3 cellular contexts compared by ENCODE assay signal in the genomic region with DNA sequence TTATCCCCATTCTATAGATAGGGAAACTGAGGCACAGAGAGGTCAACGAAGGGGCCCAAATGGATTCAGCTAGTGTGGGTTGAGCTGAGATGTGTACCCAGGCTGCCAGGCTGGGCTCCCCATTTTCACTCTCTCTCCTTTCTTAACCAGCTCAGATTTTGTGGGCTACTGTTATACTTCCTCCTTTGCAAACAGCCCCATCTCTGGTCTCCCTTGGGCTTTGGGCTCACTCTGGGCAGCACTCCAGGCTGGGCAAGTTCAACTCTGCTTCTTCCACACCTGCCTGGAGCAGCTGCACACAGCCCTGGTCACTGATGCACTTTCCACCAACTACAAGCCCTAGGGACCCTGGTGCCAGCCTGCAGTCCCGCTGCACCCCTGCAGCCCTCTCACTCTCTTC. TPM values are rescaled to one million over a fixed set of nuclear protein-coding genes. Genes with fewer than 3 reads are reported as not detected.
"Had no signal": no experiment of that assay in that cellular context is flagged by ENCODE, and none has a peak within 500 bp of the region (broad histone marks: within the 10 kb centered on the region; RNA-seq: fewer than 3 reads in every experiment).

No MANE protein-coding gene starts in this region.

RNA-seq across cellular contexts. Expression of a gene that starts 22.5 kb away (rescaled TPM):
- total RNA-seq: mesenteric fat pad, mononuclear cell had no signal
- polyA plus RNA-seq: immature natural killer cell had no signal
